9 cellular contexts compared by ENCODE assay signal in genomic region chr1:243508303-243508713, GRCh38.
A peak's percentile ranks its signal among the peaks of the same experiment; 100 is the strongest.
DNase-seq lines count a peak whose midpoint lies in the region; ATAC-seq and FAIRE-seq lines count a peak whose summit lies in the region.
"Had no signal": no experiment of that assay in that cellular context is flagged by ENCODE, and none has a peak within 500 bp of the region (broad histone marks: within the 10 kb centered on the region; RNA-seq: fewer than 3 reads in every experiment).

No MANE protein-coding gene starts in this region.

- DNase-seq in GDM1 (lab: John Stamatoyannopoulos, UW) (peak; percentile 8), globus pallidus (ENCODE audit: low spot score) (peak; percentile 56), NCI-H2171 treated with DMSO at 0.1 percent for 48 hours (lab: John Stamatoyannopoulos, UW) (no peak), ureter (ENCODE audit: low spot score) (no peak), NCI-H187 treated with DMSO at 0.1 percent for 48 hours (lab: John Stamatoyannopoulos, UW) (no peak), urothelium cell line (ENCODE audit: low spot score) (no peak)
- DNase-seq: DMS79 had no signal

- H3K36me3 Mint-ChIP-seq in IgD-negative memory B cell, result peaks cover 16% of the 10 kb centered on the region

- H3K27ac Mint-ChIP-seq in IgD-negative memory B cell, result peak overlapping the region in 2 of 3 donors; percentile 19 to 33

- peak overlapping the region in 2 of 4 donors; percentile 73 to 86 for H3K4me3 Mint-ChIP-seq in IgD-negative memory B cell

- no peaks in the 10 kb centered on the region for H3K9me3 Mint-ChIP-seq in IgD-negative memory B cell

- H3K27me3 Mint-ChIP-seq in IgD-negative memory B cell, result no peaks in the 10 kb centered on the region

- ATAC-seq in GM21447 (IDR thresholded peaks at IDR 0.05; ENCODE audit: unreplicated experiment), result peak; percentile 74

- peaks cover 32 to 35% (median 32%) of the 10 kb centered on the region in 3 donors for H3K4me1 Mint-ChIP-seq in IgD-negative memory B cell

- FAIRE-seq in urothelium cell line (lab: Jason Lieb, UNC), result no peak

Comparison
In these comparisons a context has a peak if more than half of its experiments do, and no peak if none do; other contexts are left out.
1. DNase-seq: peak in GDM1 (single experiment) and globus pallidus (single experiment); none in NCI-H2171 treated with DMSO at 0.1 percent for 48 hours (single experiment), ureter (single experiment), NCI-H187 treated with DMSO at 0.1 percent for 48 hours (single experiment) and urothelium cell line (single experiment).